Comparison of ENCODE assay signal across 8 cellular contexts in genomic region chr20:1325173-1326030, GRCh38. TPM values are rescaled to one million over a fixed set of nuclear protein-coding genes. Genes with fewer than 3 reads are reported as not detected.
DNase-seq lines count a peak whose midpoint lies in the region; ATAC-seq lines count a peak whose summit lies in the region.

No MANE protein-coding gene starts in this region.

- H3K36me3 ChIP-seq in esophagus (ENCODE audit: control insufficient read depth in 2 of 2, insufficient read depth in 2 of 2, low read length in 1 of 2) (no peaks in the 10 kb centered on the region), mucosa of rectum (ENCODE audit: control insufficient read depth in 2 of 2, insufficient read depth in 2 of 2, low read length in 2 of 2) (peaks cover 0 to 3% of the 10 kb centered on the region in 2 donors)

- H3K27me3 ChIP-seq in esophagus (ENCODE audit: control insufficient read depth in 1 of 2, insufficient read depth in 2 of 2, low read length in 2 of 2), result no peaks in the 10 kb centered on the region
- H3K27me3 ChIP-seq in mucosa of rectum (ENCODE audit: control insufficient read depth in 2 of 2, insufficient read depth in 2 of 2, low read length in 2 of 2), result no peaks in the 10 kb centered on the region

- peak overlapping the region; percentile 90 to 100 for H3K9ac ChIP-seq in mucosa of rectum (ENCODE audit: low read depth in 1 of 2, low read length in 2 of 2)

- peak overlapping the region; percentile 95 for H3K4me3 ChIP-seq in Jurkat, Clone E6-1 (ENCODE audit: low read length)
- peak overlapping the region; percentile 58 to 92 for H3K4me3 ChIP-seq in esophagus (ENCODE audit: low read depth in 1 of 2, low read length in 2 of 2)
- peak overlapping the region; percentile 84 to 93 for H3K4me3 ChIP-seq in mucosa of rectum (ENCODE audit: low read length in 2 of 2)

- peak overlapping the region; percentile 95 to 100 for H3K27ac ChIP-seq in esophagus (ENCODE audit: low read depth in 2 of 2, low read length in 1 of 2)
- H3K27ac ChIP-seq in mucosa of rectum (ENCODE audit: low read depth in 2 of 2, low read length in 2 of 2), result peak overlapping the region; percentile 96 to 98

- H3K4me1 ChIP-seq in esophagus (ENCODE audit: control insufficient read depth in 2 of 2, insufficient read depth in 2 of 2, low read length in 1 of 2) (peaks cover 9 to 28% of the 10 kb centered on the region in 2 donors), mucosa of rectum (ENCODE audit: control insufficient read depth in 2 of 2, insufficient read depth in 2 of 2, low read length in 2 of 2) (peaks cover 44 to 49% of the 10 kb centered on the region in 2 donors)

- DNase-seq in DMS53 treated with DMSO at 0.1 percent for 48 hours (lab: John Stamatoyannopoulos, UW; ENCODE audit: unreplicated experiment) (peak; percentile 89), OCI-M2 (lab: John Stamatoyannopoulos, UW; ENCODE audit: unreplicated experiment) (peak; percentile 79)
- DNase-seq in Jurkat, Clone E6-1 (ENCODE audit: low read depth, low spot score), result peak; percentile 93
- DNase-seq in activated T-cell treated with anti-CD3 and anti-CD28 coated beads, Interleukin-2, amount 50 U/mL, for 1 hour, result peak; percentile 99
- peak; percentile 98 to 99 for DNase-seq in stimulated activated CD8-positive, alpha-beta memory T cell treated with anti-CD3 and anti-CD28 coated beads, Interleukin-4, amount 100 ng/mL, for 4 hours (ENCODE audit: low read depth in 2 of 2, low spot score in 1 of 2)

- H3K9me3 ChIP-seq in esophagus (ENCODE audit: control insufficient read depth in 2 of 2, insufficient read depth in 1 of 2, low read depth in 1 of 2, low read length in 1 of 2) (no peaks in the 10 kb centered on the region), mucosa of rectum (ENCODE audit: control insufficient read depth in 2 of 2, low read length in 2 of 2) (no peaks in the 10 kb centered on the region)

- ATAC-seq in GM21619 (IDR thresholded peaks at IDR 0.05; ENCODE audit: unreplicated experiment), result peak; percentile 82

- 0% methylated on average over 56 of the region's 56 CpGs for WGBS in esophagus, 2 donors

RNA-seq across cellular contexts. Expression of gene SDCBP2, which starts 3.5 kb away (rescaled TPM):
- 4.2 TPM for polyA plus RNA-seq in Jurkat, Clone E6-1 (2012; ENCODE audit: insufficient read depth, insufficient read length)
- polyA plus RNA-seq in esophagus, result 100 to 1,000 TPM; 137 to 147 TPM

RNA-seq across cellular contexts. Expression of gene SNPH, which starts 59.3 kb away (rescaled TPM):
- polyA plus RNA-seq in Jurkat, Clone E6-1 (2012; ENCODE audit: insufficient read depth, insufficient read length), result 3.5 TPM
- polyA plus RNA-seq in esophagus, result 1 to 10 TPM in 1 of 2 donors, under 1 TPM in 1; 0.92 to 1.1 TPM

Comparison
In these comparisons a context has a peak if more than half of its experiments do, and no peak if none do; other contexts are left out.
1. Peak in every context shown above with its lines: DNase-seq, ATAC-seq, H3K4me3 ChIP-seq and H3K27ac ChIP-seq.